26 cellular contexts compared by ENCODE assay signal in genomic region chr1:114561333-114561732, GRCh38. TPM values are rescaled to one million over a fixed set of nuclear protein-coding genes. Genes with fewer than 3 reads are reported as not detected.
DNase-seq lines count a peak whose midpoint lies in the region; ATAC-seq, FAIRE-seq and TF ChIP-seq lines count a peak whose summit lies in the region.
"Had no signal": no experiment of that assay in that cellular context is flagged by ENCODE, and none has a peak within 500 bp of the region (broad histone marks: within the 10 kb centered on the region; RNA-seq: fewer than 3 reads in every experiment).

No MANE protein-coding gene starts in this region.

- TF ChIP-seq POLR2A in GM12878 (IDR thresholded peaks at IDR 0.05; ENCODE audit: low read depth, low read length) (no peak), testis (IDR thresholded peaks at IDR 0.05) (no peak)

- in situ Hi-C loops in GM12878 (cut with MboI), result no loop called here

- H3K79me2 ChIP-seq in GM12878 (ENCODE audit: control insufficient read depth, insufficient read depth, low read length), result no peaks in the 10 kb centered on the region

- TF ChIP-seq CTCF in GM20000 (IDR thresholded peaks at IDR 0.05; ENCODE audit: extremely low read depth, missing control alignments) (no peak), GM12878 (IDR thresholded peaks at IDR 0.05 in 2 of 3, conservative IDR thresholded peaks at IDR 0.05 in 1 of 3; ENCODE audit: control insufficient read depth in 2 of 3, extremely low read depth in 1 of 3, insufficient read depth in 1 of 3, low read depth in 3 of 3, low read length in 3 of 3) (no peak), testis (IDR thresholded peaks at IDR 0.05) (no peak)

- peak; percentile 9 for DNase-seq in GM20000 (ENCODE audit: low spot score)
- DNase-seq in MV-4-11 (lab: John Stamatoyannopoulos, UW), result peak; percentile 48
- no peak for DNase-seq in GM12878 (ENCODE audit: low read depth, low spot score)
- DNase-seq in AG20443 (ENCODE audit: low spot score), result no peak
- no peak for DNase-seq in A172 (ENCODE audit: low spot score)
- DNase-seq in testis, result no peak
- DNase-seq: CD4-positive, CD25-positive, alpha-beta regulatory T cell; DMS153; DND-41; MM.1S; NCI-H1092 treated with DMSO at 0.1 percent for 48 hours; NCI-H1436; NCI-H187; NCI-H2081 treated with DMSO at 0.1 percent for 48 hours; NCI-H2171; NCI-H226; NCI-H510A; NCI-H69; SHP77; T-helper 1 cell had no signal

- ATAC-seq in GM18498 (IDR thresholded peaks at IDR 0.05; ENCODE audit: unreplicated experiment) (peak; percentile 55), GM12878 (peak; percentile 47; the same call in 2 of the 3 replicates)
- ATAC-seq: Panc1 had no signal

- no peak for FAIRE-seq in GM12878 (lab: Jason Lieb, UNC)
- FAIRE-seq: H54 had no signal

- no peak for TF ChIP-seq RAD21 in GM12878 (IDR thresholded peaks at IDR 0.05; ENCODE audit: insufficient read depth, low read depth, low read length)

- H3K27ac ChIP-seq in GM12878 (ENCODE audit: control insufficient read depth, insufficient read depth) (no peak overlapping the region), testis (no peak overlapping the region)
- H3K27ac ChIP-seq: HL-60, KMS-11, RWPE1 had no signal

- RAD21 ChIA-PET in GM12878 (lab: Charles Lee; ENCODE audit: unreplicated experiment), result interaction anchor here (0.9 kb wide), 1 partner anchor 15 kb away, joined by 4 read pairs; no protein-coding TSS in a partner anchor

- intact Hi-C loops in GM12878 (cut with micrococcal nuclease; ENCODE audit: unreplicated experiment) (loop anchor here (2.0 kb wide), 1 partner anchor 19 kb away; the partner anchor contains the start of gene BCAS2), testis (cut with DNase I; ENCODE audit: low total_unique reads) (no loop called here)

- H3K4me1 ChIP-seq in GM12878 (ENCODE audit: control insufficient read depth, insufficient read depth, low read length) (peaks cover 11% of the 10 kb centered on the region), testis (no peaks in the 10 kb centered on the region)

- H4K20me1 ChIP-seq in GM12878 (ENCODE audit: control insufficient read depth, insufficient read depth), result no peaks in the 10 kb centered on the region

- peak overlapping the region; percentile 34 for H3K4me2 ChIP-seq in GM12878 (ENCODE audit: control insufficient read depth, insufficient read depth)
- H3K4me2 ChIP-seq: KMS-11 had no signal

- CTCF ChIA-PET in GM12878 (lab: Yijun Ruan, JAX), result interaction anchor here (0.7 to 8.0 kb wide), 2 partner anchors 125 to 215 kb away, joined by 3 to 54 read pairs; no protein-coding TSS in a partner anchor

- WGBS in GM12878 (ENCODE audit: insufficient coverage, insufficient replicate concordance, low lambda C conversion rate, missing lambda C conversion rate), result 100% methylated on average over 1 of the region's 1 CpG
- 82% methylated on average over 1 of the region's 1 CpG for WGBS in testis, 2 donors

- H3K36me3 ChIP-seq in GM12878 (ENCODE audit: control insufficient read depth in 2 of 2, insufficient read depth in 2 of 2, low read length in 1 of 2) (peaks cover 0 to 2% of the 10 kb centered on the region in 2 experiments; a peak in 2 of 4 replicates), testis (ENCODE audit: low read depth, missing control alignments) (no peaks in the 10 kb centered on the region)

- H3K4me3 ChIP-seq in GM12878 (no peak overlapping the region), testis (no peak overlapping the region)

- POLR2A ChIA-PET in GM12878 (lab: Charles Lee), result no interaction called here

- no peak for TF ChIP-seq EP300 in GM12878 (IDR thresholded peaks at IDR 0.05; ENCODE audit: borderline replicate concordance in 1 of 2, control insufficient read depth in 1 of 2, low read depth in 2 of 2, low read length in 2 of 2)

- H3K9me3 ChIP-seq in GM12878 (replicated peaks; ENCODE audit: control insufficient read depth, insufficient read depth, low read length), result no peaks in the 10 kb centered on the region
- H3K9me3 ChIP-seq in testis, result no peaks in the 10 kb centered on the region

- H2AFZ ChIP-seq in GM12878 (ENCODE audit: control insufficient read depth, low read depth, low read length), result no peak overlapping the region

- no peaks in the 10 kb centered on the region for H3K27me3 ChIP-seq in GM12878 (replicated peaks in 1 of 2; ENCODE audit: control insufficient read depth in 2 of 2, insufficient read depth in 2 of 2, low read length in 1 of 2)
- no peaks in the 10 kb centered on the region for H3K27me3 ChIP-seq in testis

- no peak overlapping the region for H3K9ac ChIP-seq in GM12878 (ENCODE audit: control insufficient read depth, insufficient read depth, low read length)
- H3K9ac ChIP-seq: KMS-11 had no signal

- SMC1A ChIA-PET in GM12878 (lab: Charles Lee; ENCODE audit: uncharacterized antibody, unreplicated experiment), result interaction anchor here (0.7 kb wide), 1 partner anchor 20 kb away, joined by 3 read pairs; the partner anchor contains the start of gene BCAS2

- BruUV-seq in GM12878 (replicated peaks; lab: Mats Ljungman, UMichigan), result no TSS peak

TF ChIP-seq in GM12878, 131 proteins besides CTCF, POLR2A, EP300 and RAD21:
- peak; percentile 52; the same call in 1 of the 2 replicates for TF ChIP-seq MEF2A (IDR thresholded peaks at IDR 0.05; ENCODE audit: insufficient read depth, low read depth, low read length)
- no peak for TF ChIP-seq FOXK2 (IDR thresholded peaks at IDR 0.05)
- TF ChIP-seq SPI1 (IDR thresholded peaks at IDR 0.05; ENCODE audit: borderline replicate concordance, insufficient read depth, low read depth, low read length), result peak; percentile 44; the same call in 1 of the 2 replicates

RNA-seq across cellular contexts. Expression of gene BCAS2, which starts 20.1 kb away (rescaled TPM):
- 4.4 and 6.1 TPM in 2 replicates for total RNA-seq in GM12878 (2013; cell fraction: nucleolus; rRNA removed)
- total RNA-seq in GM12878 (2014; rRNA removed) (37.3 and 41.8 TPM in 2 replicates), GM12878 (2014; rRNA removed; fragmentation: Illumina TruSeq; extraction: Trizol) (58.3 and 60.2 TPM in 2 replicates), GM12878 (2021) (35.5 and 38.7 TPM in 2 replicates), testis (10 to 100 TPM; 47.7 to 51.4 TPM)
- polyA plus RNA-seq in GM12878 (2011; ENCODE audit: low read depth), result 28.1 TPM
- polyA plus RNA-seq in GM12878 (2011; rRNA removed) (49.1 and 88.5 TPM in 2 replicates), GM12878 (2014; fragmentation: Illumina TruSeq; extraction: Trizol) (61.2 and 77.9 TPM in 2 replicates), GM12878 (2014; fragmentation: Nextera tagmentation; extraction: Ambion mirVana) (100 to 1,000 TPM; 121 to 129 TPM), GM12878 (2014; rRNA removed) (39.6 and 45.1 TPM in 2 replicates), GM12878 (2016; fragmentation: Nextera tagmentation; extraction: Ambion mirVana) (100 to 1,000 TPM in 1 of 2 experiments, 10 to 100 TPM in 1; 99.6 to 105 TPM), testis (ENCODE audit: insufficient read depth, low read depth, low replicate concordance) (41.8 TPM)
- 14.9 and 17.2 TPM in 2 replicates for polyA plus RNA-seq in GM12878 (2011; cell fraction: cytosol; rRNA removed)
- polyA plus RNA-seq in GM12878 (2011; cell fraction: nucleus; rRNA removed), result 8.8 and 10.9 TPM in 2 replicates
- polyA plus RNA-seq in GM12878 (2012), result 38.8 and 45.1 TPM in 2 replicates
- 10.0 and 15.3 TPM in 2 replicates for polyA minus RNA-seq in GM12878 (2011; rRNA and poly(A)+ RNA removed)
- polyA minus RNA-seq in GM12878 (2011; cell fraction: cytosol; rRNA and poly(A)+ RNA removed), result 7.1 and 13.6 TPM in 2 replicates
- 4.1 and 4.3 TPM in 2 replicates for polyA minus RNA-seq in GM12878 (2011; cell fraction: nucleus; rRNA and poly(A)+ RNA removed)
- total RNA-seq in A172 (2014; rRNA removed; shearing (Covaris generic)), result 85.1 and 104 TPM in 2 replicates

RNA-seq across cellular contexts. Expression of gene TRIM33, which starts 50.3 kb away (rescaled TPM):
- total RNA-seq in GM12878 (2013; cell fraction: nucleolus; rRNA removed), result 126 and 127 TPM in 2 replicates
- 27.7 and 40.3 TPM in 2 replicates for total RNA-seq in GM12878 (2014; rRNA removed)
- 28.2 and 36.1 TPM in 2 replicates for total RNA-seq in GM12878 (2014; rRNA removed; fragmentation: Illumina TruSeq; extraction: Trizol)
- 24.9 and 28.7 TPM in 2 replicates for total RNA-seq in GM12878 (2021)
- 9.1 TPM for polyA plus RNA-seq in GM12878 (2011; ENCODE audit: low read depth)
- polyA plus RNA-seq in GM12878 (2011; rRNA removed), result 32.7 and 35.6 TPM in 2 replicates
- polyA plus RNA-seq in GM12878 (2011; cell fraction: cytosol; rRNA removed), result 13.5 and 14.4 TPM in 2 replicates
- polyA plus RNA-seq in GM12878 (2011; cell fraction: nucleus; rRNA removed), result 24.8 and 28.0 TPM in 2 replicates
- 12.0 and 13.0 TPM in 2 replicates for polyA plus RNA-seq in GM12878 (2012)
- 27.3 and 36.5 TPM in 2 replicates for polyA plus RNA-seq in GM12878 (2014; fragmentation: Illumina TruSeq; extraction: Trizol)
- 10 to 100 TPM in 1 of 2 experiments, 1 to 10 TPM in 1; 9.0 to 10.6 TPM for polyA plus RNA-seq in GM12878 (2014; fragmentation: Nextera tagmentation; extraction: Ambion mirVana)
- 16.8 and 23.4 TPM in 2 replicates for polyA plus RNA-seq in GM12878 (2014; rRNA removed)
- 10 to 100 TPM; 12.8 to 16.6 TPM for polyA plus RNA-seq in GM12878 (2016; fragmentation: Nextera tagmentation; extraction: Ambion mirVana)
- polyA minus RNA-seq in GM12878 (2011; rRNA and poly(A)+ RNA removed), result 34.2 and 48.7 TPM in 2 replicates
- polyA minus RNA-seq in GM12878 (2011; cell fraction: cytosol; rRNA and poly(A)+ RNA removed), result 15.1 and 23.7 TPM in 2 replicates
- polyA minus RNA-seq in GM12878 (2011; cell fraction: nucleus; rRNA and poly(A)+ RNA removed), result 25.6 and 41.3 TPM in 2 replicates
- total RNA-seq in A172 (2014; rRNA removed; shearing (Covaris generic)), result 22.9 and 24.1 TPM in 2 replicates
- total RNA-seq in testis, result 10 to 100 TPM; 63.7 to 88.7 TPM
- 67.9 TPM for polyA plus RNA-seq in testis (ENCODE audit: insufficient read depth, low read depth, low replicate concordance)

Comparison
In these comparisons a context has a peak if more than half of its experiments do, and no peak if none do; other contexts are left out.
1. DNase-seq: peak in GM20000 (single experiment) and MV-4-11 (single experiment); none in GM12878 (single experiment), AG20443 (single experiment), A172 (single experiment) and testis (single experiment).